In the genomic region with DNA sequence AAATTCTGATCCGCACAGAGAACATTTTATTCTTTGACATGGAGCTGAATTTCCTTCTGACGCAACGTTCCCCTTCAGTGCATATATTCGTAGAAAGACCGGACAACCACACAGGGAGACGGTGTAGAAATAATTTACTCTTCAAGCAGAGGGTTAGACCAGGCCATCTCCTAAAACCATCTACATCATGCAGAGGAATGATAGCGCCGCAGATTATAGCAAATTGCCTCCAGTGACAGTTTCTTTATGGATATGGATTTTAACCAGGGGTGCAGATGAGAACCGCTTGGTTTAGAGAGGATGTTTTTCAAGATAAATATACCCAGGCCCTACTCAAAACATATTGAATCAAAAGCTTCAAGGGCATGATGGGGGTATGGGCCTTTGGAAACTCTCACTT, we compare ENCODE assay signal across 26 cellular contexts.
"Had no signal": no experiment of that assay in that cellular context is flagged by ENCODE, and none has a peak within 500 bp of the region (broad histone marks: within the 10 kb centered on the region; RNA-seq: fewer than 3 reads in every experiment).

No MANE protein-coding gene starts in this region.

- H3K27ac ChIP-seq: stomach, suprapubic skin, testis, thoracic aorta, thyroid gland, tibial artery, tibial nerve, transverse colon, upper lobe of left lung, upper lobe of right lung, uterus, vagina had no signal

- H3K4me1 ChIP-seq: suprapubic skin, testis, tibial artery, tibial nerve, transverse colon, upper lobe of left lung, upper lobe of right lung, uterus, vagina had no signal

- ATAC-seq: stimulated activated effector memory CD8-positive, alpha-beta T cell treated with anti-CD3 and anti-CD28 coated beads, Interleukin-12 subunit alpha, Interleukin-12 subunit beta, amount 100 ng/mL, for 72 hours; stimulated activated memory B cell treated with anti-CD40 and anti-IgM and Interleukin-4, amounts not matched to agents 10 μg/mL and 1 μg/mL and 100 μg/mL, for 72 hours; stimulated activated naive B cell treated with anti-CD40 and anti-IgM and Interleukin-4, amounts not matched to agents 10 μg/mL and 1 μg/mL and 100 μg/mL, for 72 hours; stimulated activated naive CD8-positive, alpha-beta T cell treated with anti-CD3 and anti-CD28 coated beads, Interleukin-15, amount 100 ng/mL, for 72 hours; stimulated activated naive CD8-positive, alpha-beta T cell treated with anti-CD3 and anti-CD28 coated beads, Interleukin-15, Interleukin-2, amounts not matched to agents 100 U/mL and 50 U/mL, for 24 hours; upper lobe of right lung had no signal

- H3K27me3 ChIP-seq: stomach, suprapubic skin, testis, thyroid gland, tibial artery, tibial nerve, transverse colon, upper lobe of left lung, upper lobe of right lung, uterus, vagina had no signal

- H3K9me3 ChIP-seq: stomach, suprapubic skin, testis, thoracic aorta, thyroid gland, tibial artery, tibial nerve, upper lobe of left lung, upper lobe of right lung, uterus, vagina had no signal

- H3K4me3 ChIP-seq: stomach, suprapubic skin, testis, thoracic aorta, thyroid gland, tibial artery, tibial nerve, transverse colon, upper lobe of left lung, upper lobe of right lung, uterus, vagina had no signal

- H3K36me3 ChIP-seq: stomach, suprapubic skin, thoracic aorta, thyroid gland, tibial artery, tibial nerve, transverse colon, upper lobe of left lung, upper lobe of right lung, uterus, vagina had no signal

- DNase-seq: stimulated activated CD4-positive, alpha-beta T cell treated with anti-CD3 and anti-CD28 coated beads, Interleukin-2, amount 100 ng/mL, for 48 hours; stimulated activated CD4-positive, alpha-beta T cell treated with anti-CD3 and anti-CD28 coated beads, Interleukin-4, amount 100 ng/mL, for 1 hour; stimulated activated CD4-positive, alpha-beta T cell treated with anti-CD3 and anti-CD28 coated beads, Interleukin-4, amount 100 ng/mL, for 24 hours; stimulated activated CD4-positive, alpha-beta T cell treated with anti-CD3 and anti-CD28 coated beads, Interleukin-4, amount 100 ng/mL, for 4 hours; stimulated activated CD8-positive, alpha-beta memory T cell treated with anti-CD3 and anti-CD28 coated beads, Interleukin-4, amount 100 ng/mL, for 48 hours; stimulated activated naive B cell treated with anti-CD40 and anti-IgM and Interleukin-4, amounts not matched to agents 10 μg/mL and 1 μg/mL and 100 μg/mL, for 72 hours; stimulated activated naive CD4-positive, alpha-beta T cell; stimulated activated naive CD4-positive, alpha-beta T cell treated with Interleukin-2 at 50 U/mL for 16 hours; stimulated activated naive CD8-positive, alpha-beta T cell treated with anti-CD3 and anti-CD28 coated beads, Interleukin-15, amount 100 ng/mL, for 72 hours; stimulated activated naive CD8-positive, alpha-beta T cell treated with anti-CD3 and anti-CD28 coated beads, Interleukin-15, Interleukin-2, amounts not matched to agents 100 U/mL and 50 U/mL, for 24 hours; stomach; substantia nigra; testis; thyroid gland; tibial artery; transverse colon; trophoblast cell; upper lobe of left lung; upper lobe of right lung; uterus had no signal
